10 cellular contexts compared by ENCODE assay signal in genomic region chr7:2621061-2621828, GRCh38. TPM values are rescaled to one million over a fixed set of nuclear protein-coding genes. Genes with fewer than 3 reads are reported as not detected.
DNase-seq lines count a peak whose midpoint lies in the region; ATAC-seq and TF ChIP-seq lines count a peak whose summit lies in the region.
"Had no signal": no experiment of that assay in that cellular context is flagged by ENCODE, and none has a peak within 500 bp of the region (broad histone marks: within the 10 kb centered on the region; RNA-seq: fewer than 3 reads in every experiment).

No MANE protein-coding gene starts in this region.

- no peak for DNase-seq in chondrocyte (ENCODE audit: low spot score)
- peak; percentile 84 for DNase-seq in left kidney (ENCODE audit: low read depth, low spot score)
- peak; percentile 64 for DNase-seq in stomach
- DNase-seq in NCI-H2107 (lab: John Stamatoyannopoulos, UW): no peak
- DNase-seq: activated CD4-positive, alpha-beta T cell treated with anti-CD3 and anti-CD28 coated beads for 48 hours; MG63 had no signal

- H3K36me3 ChIP-seq in HUES64 (ENCODE audit: insufficient read depth, low read length) (no peaks in the 10 kb centered on the region), stomach (no peaks in the 10 kb centered on the region)
- H3K36me3 ChIP-seq: MG63 had no signal

- H3K9me3 Mint-ChIP-seq in chondrocyte (ENCODE audit: low read depth): no peaks in the 10 kb centered on the region

- no peak overlapping the region for H3K9ac ChIP-seq in HUES64 (ENCODE audit: low read depth, low read length)

- 52% methylated on average over 23 of the region's 23 CpGs for WGBS in HUES64
- WGBS in stomach, 5 donors: 25 to 52% (median 32%) methylated on average over 23 of the region's 23 CpGs

- no peak for TF ChIP-seq EP300 in stomach (IDR thresholded peaks at IDR 0.05)

- no peaks in the 10 kb centered on the region for H3K27me3 ChIP-seq in HUES64 (ENCODE audit: insufficient read depth, low read length)
- no peaks in the 10 kb centered on the region for H3K27me3 ChIP-seq in stomach
- H3K27me3 ChIP-seq: MG63 had no signal

- peak overlapping the region; percentile 88 for H3K27ac Mint-ChIP-seq in chondrocyte (ENCODE audit: unreplicated experiment)

- no peaks in the 10 kb centered on the region for H3K27me3 Mint-ChIP-seq in chondrocyte (ENCODE audit: low read depth)

- no peak for TF ChIP-seq POLR2A in stomach (IDR thresholded peaks at IDR 0.05)

- peaks cover 69% of the 10 kb centered on the region for H3K4me1 Mint-ChIP-seq in chondrocyte (ENCODE audit: low read depth)

- H3K4me1 ChIP-seq in HUES64 (ENCODE audit: insufficient read depth, low read length) (peaks cover 16% of the 10 kb centered on the region), stomach (peaks cover 31 to 60% (median 44%) of the 10 kb centered on the region in 4 donors)

- H3K4me3 Mint-ChIP-seq in chondrocyte (ENCODE audit: unreplicated experiment): no peak overlapping the region

- TF ChIP-seq CTCF in chondrocyte (IDR thresholded peaks at IDR 0.05) (no peak), stomach (IDR thresholded peaks at IDR 0.05) (no peak)

- H3K9me3 ChIP-seq in HUES64 (ENCODE audit: insufficient read depth, low read depth, low read length): no peaks in the 10 kb centered on the region
- H3K9me3 ChIP-seq in stomach: no peaks in the 10 kb centered on the region
- H3K9me3 ChIP-seq: MG63 had no signal

- ATAC-seq in HG02852 (IDR thresholded peaks at IDR 0.05; ENCODE audit: unreplicated experiment) (no peak), GM21723 (IDR thresholded peaks at IDR 0.05; ENCODE audit: unreplicated experiment) (no peak), GM19328 (IDR thresholded peaks at IDR 0.05; ENCODE audit: unreplicated experiment) (no peak)

- no peak overlapping the region for H3K4me3 ChIP-seq in HUES64 (ENCODE audit: low read length)
- H3K4me3 ChIP-seq in stomach: no peak overlapping the region
- H3K4me3 ChIP-seq: MG63 had no signal

- H3K27ac ChIP-seq in HUES64 (ENCODE audit: low read depth, low read length): peak overlapping the region; percentile 69; the same call in 1 of the 2 replicates
- peak overlapping the region in 1 of 5 donors; percentile 25 for H3K27ac ChIP-seq in stomach

- intact Hi-C loops in stomach (cut with DNase I; ENCODE audit: low total_unique reads): no loop called here

- no peaks in the 10 kb centered on the region for H3K36me3 Mint-ChIP-seq in chondrocyte (ENCODE audit: low read depth)

RNA-seq across cellular contexts. Expression of gene TTYH3, which starts 10.5 kb away (rescaled TPM):
- polyA plus RNA-seq in HUES64 (2013, experiment 1 of 2): 83.8 TPM
- 102 TPM for polyA plus RNA-seq in HUES64 (2013, experiment 2 of 2)
- total RNA-seq in chondrocyte (196 to 209 TPM (median 198 TPM) in 3 replicates), stomach (10 to 100 TPM; 16.2 to 79.1 (median 20.5) TPM)
- 10 to 100 TPM in 1 of 3 donors, 1 to 10 TPM in 2; 4.1 to 10.8 (median 4.3) TPM for polyA plus RNA-seq in stomach

Comparison
In these comparisons a context has a peak if more than half of its experiments do, and no peak if none do; other contexts are left out.
1. DNase-seq: peak in left kidney (single experiment) and stomach (single experiment); none in chondrocyte (single experiment) and NCI-H2107 (single experiment).